Comparison of ENCODE assay signal across 10 cellular contexts in genomic region chr16:3642397-3643094, GRCh38. TPM values are rescaled to one million over a fixed set of nuclear protein-coding genes. Genes with fewer than 3 reads are reported as not detected.
DNase-seq lines count a peak whose midpoint lies in the region; ATAC-seq, FAIRE-seq and TF ChIP-seq lines count a peak whose summit lies in the region.
"Had no signal": no experiment of that assay in that cellular context is flagged by ENCODE, and none has a peak within 500 bp of the region (broad histone marks: within the 10 kb centered on the region; RNA-seq: fewer than 3 reads in every experiment).

No MANE protein-coding gene starts in this region.

- H3K79me2 ChIP-seq in keratinocyte (ENCODE audit: control insufficient read depth, insufficient read depth, low read length) = no peaks in the 10 kb centered on the region

- H3K4me1 ChIP-seq in keratinocyte (ENCODE audit: control insufficient read depth, extremely low read depth, insufficient read depth, low read length) = peaks cover 11% of the 10 kb centered on the region

- H3K9me1 ChIP-seq in keratinocyte (ENCODE audit: control insufficient read depth, extremely low read depth, insufficient read depth, low read length) = no peaks in the 10 kb centered on the region

- peak; percentile 79 for FAIRE-seq in keratinocyte (lab: Jason Lieb, UNC)

- TF ChIP-seq CTCF in 22Rv1 (IDR thresholded peaks at IDR 0.05) (no peak), GM13976 (IDR thresholded peaks at IDR 0.05; ENCODE audit: borderline replicate concordance, control extremely low read depth, extremely low read depth, insufficient read depth, missing control alignments) (no peak), astrocyte of the spinal cord (IDR thresholded peaks at IDR 0.05; ENCODE audit: low read depth, low read length) (no peak), keratinocyte (optimal IDR thresholded peaks at IDR 0.05 in 1 of 3, IDR thresholded peaks at IDR 0.05 in 1 of 3, conservative IDR thresholded peaks at IDR 0.05 in 1 of 3; ENCODE audit: extremely low read depth in 1 of 3, insufficient read depth in 2 of 3, low read length in 3 of 3) (no peak)

- no peaks in the 10 kb centered on the region for H4K20me1 ChIP-seq in keratinocyte (ENCODE audit: control insufficient read depth, extremely low read depth, insufficient read depth, low read length)

- no peak overlapping the region for H3K9ac ChIP-seq in keratinocyte (ENCODE audit: control insufficient read depth, extremely low read depth, insufficient read depth, low read length)

- DNase-seq in GM13976 (ENCODE audit: low spot score) (peak; percentile 23), astrocyte of the spinal cord (ENCODE audit: low read depth, low spot score) (peak; percentile 22), keratinocyte (ENCODE audit: low read depth, low spot score) (peak; percentile 19), kidney glomerular epithelial cell (lab: John Stamatoyannopoulos, UW) (no peak)
- no peak for DNase-seq in stimulated activated CD4-positive, alpha-beta T cell treated with anti-CD3 and anti-CD28 coated beads, Interleukin-12 subunit alpha, Interleukin-12 subunit beta, amount 100 ng/mL, for 4 hours
- DNase-seq: naive thymus-derived CD8-positive, alpha-beta T cell; SJCRH30 had no signal

- H3K4me3 ChIP-seq in astrocyte of the spinal cord (ENCODE audit: low read depth, low read length) = no peak overlapping the region
- H3K4me3 ChIP-seq in keratinocyte (ENCODE audit: control insufficient read depth in 2 of 3, extremely low read depth in 1 of 3, insufficient read depth in 2 of 3, low read depth in 1 of 3, low read length in 3 of 3) = no peak overlapping the region
- H3K4me3 ChIP-seq: SJCRH30 had no signal

- no peaks in the 10 kb centered on the region for H3K27me3 ChIP-seq in keratinocyte (ENCODE audit: control insufficient read depth, extremely low read depth, insufficient read depth, low read length)
- H3K27me3 ChIP-seq: SJCRH30 had no signal

- peak overlapping the region; percentile 36 for H3K4me2 ChIP-seq in keratinocyte (ENCODE audit: control insufficient read depth, extremely low read depth, insufficient read depth, low read depth, low read length)

- dilution Hi-C loops in keratinocyte (cut with MboI; ENCODE audit: extremely low pct_ligation_motif_present, low sequenced_read_pairs) = no loop called here

- H3K36me3 ChIP-seq in keratinocyte (ENCODE audit: control insufficient read depth in 2 of 2, extremely low read depth in 1 of 2, insufficient read depth in 2 of 2, low read length in 2 of 2) = peaks cover 0 to 6% of the 10 kb centered on the region in 2 experiments
- H3K36me3 ChIP-seq: SJCRH30 had no signal

- no peaks in the 10 kb centered on the region for H3K9me3 ChIP-seq in keratinocyte (ENCODE audit: control insufficient read depth, low read depth, low read length)
- H3K9me3 ChIP-seq: SJCRH30 had no signal

- in situ Hi-C loops in GM13976 (cut with MboI; ENCODE audit: low sequenced_read_pairs, unreplicated experiment) (no loop called here), astrocyte of the spinal cord (cut with HindIII; ENCODE audit: low sequenced_read_pairs) (no loop called here)

- H2AFZ ChIP-seq in keratinocyte (ENCODE audit: control insufficient read depth, low read length) = peak overlapping the region; percentile 40

- H3K27ac ChIP-seq in 22Rv1 (peak overlapping the region; percentile 95), keratinocyte (ENCODE audit: control insufficient read depth, insufficient read depth, low read length) (no peak overlapping the region)
- H3K27ac ChIP-seq: SJCRH30 had no signal

- ATAC-seq in HG02970 (IDR thresholded peaks at IDR 0.05; ENCODE audit: low FRiP score, unreplicated experiment) = no peak
- no peak for ATAC-seq in HG02610 (IDR thresholded peaks at IDR 0.05; ENCODE audit: unreplicated experiment)
- ATAC-seq: naive thymus-derived CD8-positive, alpha-beta T cell had no signal

RNA-seq across cellular contexts. Expression of gene DNASE1, which starts 11.9 kb away (rescaled TPM):
- 3.0 to 10.8 TPM (median 5.2 TPM) in 3 replicates for polyA plus RNA-seq in keratinocyte
- 1.8 TPM for polyA plus RNA-seq in keratinocyte (2011; ENCODE audit: low read depth)
- 3.5 and 4.2 TPM in 2 replicates for polyA plus RNA-seq in keratinocyte (2011; cell fraction: cytosol; rRNA removed)
- polyA plus RNA-seq in keratinocyte (2011; cell fraction: nucleus; rRNA removed) = 25.2 and 30.4 TPM in 2 replicates
- polyA plus RNA-seq in keratinocyte (2012; ENCODE audit: low replicate concordance) = 3.6 and 3.9 TPM in 2 replicates
- polyA minus RNA-seq in keratinocyte = 10.5 to 15.3 TPM (median 11.6 TPM) in 3 replicates
- 3.3 TPM for polyA minus RNA-seq in keratinocyte (2011; cell fraction: cytosol; rRNA and poly(A)+ RNA removed)
- 16.7 and 21.8 TPM in 2 replicates for polyA minus RNA-seq in keratinocyte (2011; cell fraction: nucleus; rRNA and poly(A)+ RNA removed)

RNA-seq across cellular contexts. Expression of gene SLX4, which starts 31.1 kb away (rescaled TPM):
- 1.5 to 2.0 TPM (median 1.7 TPM) in 3 replicates for polyA plus RNA-seq in keratinocyte
- 1.0 TPM for polyA plus RNA-seq in keratinocyte (2011; ENCODE audit: low read depth)
- 1.1 and 1.7 TPM in 2 replicates for polyA plus RNA-seq in keratinocyte (2011; cell fraction: cytosol; rRNA removed)
- 10.5 and 11.9 TPM in 2 replicates for polyA plus RNA-seq in keratinocyte (2011; cell fraction: nucleus; rRNA removed)
- 1.2 and 3.3 TPM in 2 replicates for polyA plus RNA-seq in keratinocyte (2012; ENCODE audit: low replicate concordance)
- polyA minus RNA-seq in keratinocyte = 2.8 to 6.9 TPM (median 4.8 TPM) in 3 replicates
- 1.7 TPM for polyA minus RNA-seq in keratinocyte (2011; cell fraction: cytosol; rRNA and poly(A)+ RNA removed)
- 6.9 and 11.2 TPM in 2 replicates for polyA minus RNA-seq in keratinocyte (2011; cell fraction: nucleus; rRNA and poly(A)+ RNA removed)

Comparison
In these comparisons a context has a peak if more than half of its experiments do, and no peak if none do; other contexts are left out.
1. DNase-seq: peak in GM13976 (single experiment), astrocyte of the spinal cord (single experiment) and keratinocyte (single experiment); none in stimulated activated CD4-positive, alpha-beta T cell treated with anti-CD3 and anti-CD28 coated beads, Interleukin-12 subunit alpha, Interleukin-12 subunit beta, amount 100 ng/mL, for 4 hours (single experiment) and kidney glomerular epithelial cell (single experiment).